In the genomic region with DNA sequence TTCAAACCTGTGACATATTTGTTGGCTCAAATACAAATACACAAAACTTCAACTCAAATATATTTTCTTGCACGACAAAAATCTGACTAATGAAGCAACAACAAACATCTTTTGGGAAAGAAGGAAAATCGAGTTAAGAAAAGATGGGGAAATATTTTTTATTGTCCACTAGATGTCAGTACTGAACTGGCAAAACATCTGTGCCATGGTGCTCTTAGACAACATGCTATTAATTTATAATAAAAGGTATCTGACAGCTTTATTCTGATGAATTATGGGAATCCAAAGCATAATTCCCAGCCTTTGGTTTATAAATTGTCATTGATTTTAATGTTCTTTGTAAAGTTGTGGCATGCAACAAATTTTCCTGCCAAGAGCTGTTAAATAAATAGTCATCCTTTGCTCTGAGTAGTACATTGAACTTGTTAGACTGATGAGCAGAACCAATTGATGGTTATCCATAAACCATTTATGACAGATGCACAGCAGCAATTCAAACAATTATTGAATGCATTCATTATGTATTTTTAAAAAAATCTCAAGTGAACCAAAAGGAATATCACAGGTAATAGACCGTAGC, we compare ENCODE assay signal across 8 cellular contexts.
DNase-seq lines count a peak whose midpoint lies in the region; ATAC-seq and TF ChIP-seq lines count a peak whose summit lies in the region.

No MANE protein-coding gene starts in this region.

- H3K4me3 ChIP-seq in fibroblast of the aortic adventitia (ENCODE audit: low read depth, low read length) = no peak overlapping the region

- ATAC-seq in GM18519 (IDR thresholded peaks at IDR 0.05; ENCODE audit: low FRiP score, unreplicated experiment) (no peak), GM18858 (IDR thresholded peaks at IDR 0.05; ENCODE audit: unreplicated experiment) (no peak)

- peak; percentile 55 for TF ChIP-seq CTCF in fibroblast of the aortic adventitia (IDR thresholded peaks at IDR 0.05; ENCODE audit: insufficient read depth, low read length)

- peak; percentile 44 for DNase-seq in DMS 273 (lab: John Stamatoyannopoulos, UW; ENCODE audit: unreplicated experiment)
- DNase-seq in HuH-7 (ENCODE audit: low spot score) = peak; percentile 20
- DNase-seq in RKO (ENCODE audit: low spot score) = peak; percentile 60
- peak; percentile 69 for DNase-seq in fibroblast of the aortic adventitia (ENCODE audit: low read depth)
- peak; percentile 19 for DNase-seq in stromal cell of bone marrow (ENCODE audit: low read depth)
- no peak for DNase-seq in NCI-H226
